In genomic region chr11:7606496-7606895, GRCh38 we compare ENCODE assay signal across 24 cellular contexts.
DNase-seq lines count a peak whose midpoint lies in the region; ATAC-seq, FAIRE-seq and TF ChIP-seq lines count a peak whose summit lies in the region.
"Had no signal": no experiment of that assay in that cellular context is flagged by ENCODE, and none has a peak within 500 bp of the region (broad histone marks: within the 10 kb centered on the region; RNA-seq: fewer than 3 reads in every experiment).

No MANE protein-coding gene starts in this region.

- intact Hi-C loops in endothelial cell of umbilical vein (cut with micrococcal nuclease), result loop anchor here (5.0 to 10.0 kb wide), 2 partner anchors 381 to 1282 kb away; partner anchors contain the start of genes CAVIN3 and EIF3F
- intact Hi-C loops in transverse colon (cut with DNase I; ENCODE audit: low total_unique reads), result no loop called here

- CTCF ChIA-PET in endothelial cell of umbilical vein (lab: Charles Lee), result interaction anchor here (1.3 to 5.2 kb wide), 9 partner anchors 14 to 61 kb away, joined by 4 to 41 read pairs (median 8); no protein-coding TSS in a partner anchor

- no peaks in the 10 kb centered on the region for H3K36me3 Mint-ChIP-seq in natural killer cell treated with Interleukin-12 subunit alpha and Interleukin-12 subunit beta and Interleukin-15 and Interleukin-18, amount 100 ng/mL, for 72 hours

- no peaks in the 10 kb centered on the region for H3K4me1 Mint-ChIP-seq in natural killer cell treated with Interleukin-12 subunit alpha and Interleukin-12 subunit beta and Interleukin-15 and Interleukin-18, amount 100 ng/mL, for 72 hours (ENCODE audit: low read depth in 2 of 2)
- H3K4me1 Mint-ChIP-seq: activated CD4-positive, alpha-beta T cell treated with anti-CD3 and anti-CD28 coated beads for 36 hours; memory B cell; naive B cell had no signal

- TSS peak; percentile 11 for BruUV-seq in endothelial cell of umbilical vein (replicated peaks; lab: Mats Ljungman, UMichigan)

- no peaks in the 10 kb centered on the region for H4K20me1 ChIP-seq in endothelial cell of umbilical vein (replicated peaks; ENCODE audit: control insufficient read depth, extremely low read depth, insufficient read depth, low read length)

- no peaks in the 10 kb centered on the region for H3K9me3 Mint-ChIP-seq in natural killer cell treated with Interleukin-12 subunit alpha and Interleukin-12 subunit beta and Interleukin-15 and Interleukin-18, amount 100 ng/mL, for 72 hours
- H3K9me3 Mint-ChIP-seq: activated T-cell treated with anti-CD3 and anti-CD28 coated beads, Interleukin-2, amount 50 U/mL, for 4 hours; memory B cell had no signal

- POLR2A ChIA-PET in endothelial cell of umbilical vein (lab: Charles Lee), result interaction anchor here (2.1 kb wide), 1 partner anchor 23 kb away, joined by 16 read pairs; no protein-coding TSS in a partner anchor

- H3K79me2 ChIP-seq in endothelial cell of umbilical vein (ENCODE audit: control insufficient read depth, insufficient read depth, low read length), result no peaks in the 10 kb centered on the region

- peak overlapping the region; percentile 44 for H3K4me2 ChIP-seq in endothelial cell of umbilical vein (ENCODE audit: insufficient read depth, low read length)

- no peaks in the 10 kb centered on the region for H3K27me3 ChIP-seq in endothelial cell of umbilical vein (ENCODE audit: control insufficient read depth in 2 of 2, insufficient read depth in 2 of 2, low read length in 2 of 2)
- H3K27me3 ChIP-seq in mucosa of rectum (ENCODE audit: control insufficient read depth in 2 of 2, insufficient read depth in 2 of 2, low read length in 2 of 2), result no peaks in the 10 kb centered on the region
- no peaks in the 10 kb centered on the region for H3K27me3 ChIP-seq in transverse colon
- H3K27me3 ChIP-seq in effector memory CD4-positive, alpha-beta T cell (replicated peaks; ENCODE audit: control insufficient read depth, insufficient read depth, low read length, poor library complexity, severe bottlenecking), result no peaks in the 10 kb centered on the region

- TF ChIP-seq EP300 in transverse colon (IDR thresholded peaks at IDR 0.05; ENCODE audit: low read depth), result no peak

- in situ Hi-C loops in transverse colon (cut with MboI; ENCODE audit: low pct_ligation_motif_present in 1 of 4, low pct_unique_long_range_greater_than_20kb in 1 of 4, low sequenced_read_pairs in 3 of 4), result no loop called here

- no peak overlapping the region for H2AFZ ChIP-seq in endothelial cell of umbilical vein (ENCODE audit: low read depth, low read length)

- H3K27ac ChIP-seq in endothelial cell of umbilical vein (ENCODE audit: insufficient read depth, low read depth, low read length), result peak overlapping the region; percentile 85
- H3K27ac ChIP-seq in mucosa of rectum (ENCODE audit: low read depth in 2 of 2, low read length in 2 of 2), result peak overlapping the region; percentile 88
- H3K27ac ChIP-seq in transverse colon, result peak overlapping the region; percentile 74 to 85 (median 82)
- no peak overlapping the region for H3K27ac ChIP-seq in effector memory CD4-positive, alpha-beta T cell (ENCODE audit: insufficient read depth, low read length, poor library complexity, severe bottlenecking)

- FAIRE-seq in endothelial cell of umbilical vein (lab: Jason Lieb, UNC), result peak; percentile 15
- FAIRE-seq: D721Med, urothelium cell line had no signal

- dilution Hi-C loops in endothelial cell of umbilical vein (cut with MboI; ENCODE audit: extremely low pct_ligation_motif_present, low sequenced_read_pairs), result no loop called here

- TF ChIP-seq POLR2A in endothelial cell of umbilical vein (IDR thresholded peaks at IDR 0.05; ENCODE audit: low read depth, low read length) (no peak), transverse colon (IDR thresholded peaks at IDR 0.05) (no peak)

- no peaks in the 10 kb centered on the region for H3K27me3 Mint-ChIP-seq in natural killer cell treated with Interleukin-12 subunit alpha and Interleukin-12 subunit beta and Interleukin-15 and Interleukin-18, amount 100 ng/mL, for 72 hours
- H3K27me3 Mint-ChIP-seq: activated CD4-positive, alpha-beta T cell treated with anti-CD3 and anti-CD28 coated beads for 36 hours; memory B cell; naive B cell had no signal

- H3K4me3 ChIP-seq in endothelial cell of umbilical vein (replicated peaks in 1 of 3; ENCODE audit: insufficient read depth in 1 of 3, low read depth in 1 of 3, low read length in 3 of 3), result no peak overlapping the region
- peak overlapping the region; percentile 63 to 84 for H3K4me3 ChIP-seq in mucosa of rectum (ENCODE audit: low read length in 2 of 2)
- peak overlapping the region in 2 of 4 donors; percentile 1 to 37 for H3K4me3 ChIP-seq in transverse colon
- H3K4me3 ChIP-seq in effector memory CD4-positive, alpha-beta T cell (ENCODE audit: insufficient read depth, low read depth, low read length, poor library complexity, severe bottlenecking), result no peak overlapping the region

- ATAC-seq in natural killer cell treated with Interleukin-12 subunit alpha and Interleukin-12 subunit beta and Interleukin-15 and Interleukin-18, amount 100 ng/mL, for 72 hours, result no peak
- ATAC-seq: activated CD4-positive, alpha-beta T cell treated with anti-CD3 and anti-CD28 coated beads for 36 hours; activated T-cell treated with anti-CD3 and anti-CD28 coated beads, Interleukin-2, amount 50 U/mL, for 4 hours; Right ventricle myocardium inferior had no signal

- DNase-seq in HT-29 (ENCODE audit: low spot score), result peak; percentile 48
- no peak for DNase-seq in endothelial cell of umbilical vein (ENCODE audit: low read depth, low spot score)
- DNase-seq in transverse colon, result no peak
- DNase-seq in natural killer cell treated with Interleukin-12 subunit alpha and Interleukin-12 subunit beta and Interleukin-15 and Interleukin-18, amount 100 ng/mL, for 72 hours (ENCODE audit: low spot score), result no peak
- no peak for DNase-seq in stimulated activated CD8-positive, alpha-beta memory T cell treated with anti-CD3 and anti-CD28 coated beads, Interleukin-4, amount 100 ng/mL, for 48 hours
- no peak for DNase-seq in effector memory CD4-positive, alpha-beta T cell
- no peak for DNase-seq in activated CD4-positive, alpha-beta T cell treated with anti-CD3 and anti-CD28 coated beads for 4 hours
- DNase-seq: activated CD4-positive, alpha-beta T cell treated with anti-CD3 and anti-CD28 coated beads for 36 hours; activated T-cell treated with anti-CD3 and anti-CD28 coated beads, Interleukin-2, amount 50 U/mL, for 4 hours; cerebellar nuclear complex; head of caudate nucleus; kidney glomerular epithelial cell; naive B cell; NCI-H1105; NCI-H1930; NCI-H524 treated with DMSO at 0.1 percent for 48 hours; nucleus accumbens; retina; stimulated activated CD4-positive, alpha-beta T cell treated with anti-CD3 and anti-CD28 coated beads, Interleukin-2, amount 100 ng/mL, for 24 hours had no signal

- H3K4me3 Mint-ChIP-seq in natural killer cell treated with Interleukin-12 subunit alpha and Interleukin-12 subunit beta and Interleukin-15 and Interleukin-18, amount 100 ng/mL, for 72 hours, result no peak overlapping the region
- H3K4me3 Mint-ChIP-seq: activated CD4-positive, alpha-beta T cell treated with anti-CD3 and anti-CD28 coated beads for 36 hours; activated T-cell treated with anti-CD3 and anti-CD28 coated beads, Interleukin-2, amount 50 U/mL, for 4 hours; memory B cell; naive B cell had no signal

- H3K9me3 ChIP-seq in endothelial cell of umbilical vein (replicated peaks; ENCODE audit: control insufficient read depth, insufficient read depth, low read length) (no peaks in the 10 kb centered on the region), mucosa of rectum (ENCODE audit: control insufficient read depth in 2 of 2, low read length in 2 of 2) (no peaks in the 10 kb centered on the region), transverse colon (no peaks in the 10 kb centered on the region)
- H3K9me3 ChIP-seq in effector memory CD4-positive, alpha-beta T cell (ENCODE audit: control insufficient read depth, low read length), result no peaks in the 10 kb centered on the region

- no peaks in the 10 kb centered on the region for H3K9me1 ChIP-seq in endothelial cell of umbilical vein (replicated peaks; ENCODE audit: control insufficient read depth, extremely low read depth, insufficient read depth, low read length)

- no peak overlapping the region for H3K27ac Mint-ChIP-seq in natural killer cell treated with Interleukin-12 subunit alpha and Interleukin-12 subunit beta and Interleukin-15 and Interleukin-18, amount 100 ng/mL, for 72 hours
- H3K27ac Mint-ChIP-seq: activated CD4-positive, alpha-beta T cell treated with anti-CD3 and anti-CD28 coated beads for 36 hours; memory B cell had no signal

- peaks cover 24% of the 10 kb centered on the region for H3K4me1 ChIP-seq in endothelial cell of umbilical vein (ENCODE audit: control insufficient read depth, extremely low read depth, insufficient read depth, low read length)
- peaks cover 31 to 44% of the 10 kb centered on the region in 2 donors for H3K4me1 ChIP-seq in mucosa of rectum (ENCODE audit: control insufficient read depth in 2 of 2, insufficient read depth in 2 of 2, low read length in 2 of 2)
- H3K4me1 ChIP-seq in transverse colon, result peaks cover 0 to 47% (median 24%) of the 10 kb centered on the region in 4 donors
- no peaks in the 10 kb centered on the region for H3K4me1 ChIP-seq in effector memory CD4-positive, alpha-beta T cell (ENCODE audit: control insufficient read depth, insufficient read depth, low read length, poor library complexity, severe bottlenecking)

- peak overlapping the region; percentile 41 for H3K9ac ChIP-seq in endothelial cell of umbilical vein (replicated peaks; ENCODE audit: extremely low read depth, insufficient read depth, low read length)
- H3K9ac ChIP-seq in mucosa of rectum (ENCODE audit: low read depth in 1 of 2, low read length in 2 of 2), result peak overlapping the region in 1 of 2 donors; percentile 63

- TF ChIP-seq CTCF in endothelial cell of umbilical vein (IDR thresholded peaks at IDR 0.05; ENCODE audit: extremely low read depth in 1 of 2, insufficient read depth in 1 of 2, low read depth in 1 of 2, low read length in 2 of 2), result no peak
- no peak for TF ChIP-seq CTCF in transverse colon (IDR thresholded peaks at IDR 0.05)

- H3K36me3 ChIP-seq in endothelial cell of umbilical vein (ENCODE audit: control insufficient read depth in 2 of 2, extremely low read depth in 1 of 2, insufficient read depth in 2 of 2, low read length in 2 of 2) (no peaks in the 10 kb centered on the region), mucosa of rectum (ENCODE audit: control insufficient read depth in 2 of 2, insufficient read depth in 2 of 2, low read length in 2 of 2) (peaks cover 12 to 22% of the 10 kb centered on the region in 2 donors), transverse colon (peaks cover 0 to 10% (median 3%) of the 10 kb centered on the region in 4 donors)
- H3K36me3 ChIP-seq in effector memory CD4-positive, alpha-beta T cell (ENCODE audit: control insufficient read depth, insufficient read depth, low read length), result no peaks in the 10 kb centered on the region

TF ChIP-seq in endothelial cell of umbilical vein, 7 proteins besides CTCF, POLR2A, EP300 and RAD21 (continues in another document):
- no peak for TF ChIP-seq MAX (IDR thresholded peaks at IDR 0.05; ENCODE audit: insufficient read depth, insufficient read length)
- TF ChIP-seq MYC (IDR thresholded peaks at IDR 0.05; ENCODE audit: low read depth, low read length), result no peak

Comparison
In these comparisons a context has a peak if more than half of its experiments do, and no peak if none do; other contexts are left out.
1. H3K4me3 ChIP-seq: peak in mucosa of rectum (2 of 2); none in endothelial cell of umbilical vein (0 of 3) and effector memory CD4-positive, alpha-beta T cell (single experiment).